In genomic region chr9:211557-211956, GRCh38 we compare ENCODE assay signal across 18 cellular contexts. TPM values are rescaled to one million over a fixed set of nuclear protein-coding genes. Genes with fewer than 3 reads are reported as not detected.
DNase-seq lines count a peak whose midpoint lies in the region; ATAC-seq and TF ChIP-seq lines count a peak whose summit lies in the region.
"Had no signal": no experiment of that assay in that cellular context is flagged by ENCODE, and none has a peak within 500 bp of the region (broad histone marks: within the 10 kb centered on the region; RNA-seq: fewer than 3 reads in every experiment).

No MANE protein-coding gene starts in this region.

- H3K4me3 ChIP-seq in NB4 (ENCODE audit: low read depth, low read length) (no peak overlapping the region), cardiac fibroblast (replicated peaks in 1 of 2; ENCODE audit: low read depth in 2 of 2, low read length in 2 of 2) (no peak overlapping the region), left lung (no peak overlapping the region), stomach (no peak overlapping the region)

- H3K27me3 ChIP-seq in left lung = peaks cover 0 to 23% of the 10 kb centered on the region in 2 donors
- H3K27me3 ChIP-seq in stomach = peaks cover 0 to 12% (median 4%) of the 10 kb centered on the region in 3 donors

- H3K27ac ChIP-seq in left lung (peak overlapping the region; percentile 36 to 73), stomach (peak overlapping the region in 3 of 5 donors; percentile 32 to 57 (median 47))

- no peak for TF ChIP-seq EP300 in stomach (IDR thresholded peaks at IDR 0.05)

- WGBS in stomach, 5 donors = 26 to 49% (median 37%) methylated on average over 5 of the region's 5 CpGs

- peak; percentile 15 for DNase-seq in NB4 (ENCODE audit: low read depth)
- DNase-seq in cardiac fibroblast (ENCODE audit: low read depth in 2 of 2) = peak; percentile 38 to 39
- DNase-seq in left lung = no peak
- no peak for DNase-seq in stomach
- DNase-seq in SKM-1 treated with dmso at 0.1 percent for 144 hours (lab: John Stamatoyannopoulos, UW; ENCODE audit: unreplicated experiment) = no peak
- no peak for DNase-seq in RPMI8226
- DNase-seq: CD8-positive, alpha-beta memory T cell; DMS79; left colon; NCI-H187; NCI-H2227 treated with DMSO at 0.1 percent for 48 hours; stimulated activated CD4-positive, alpha-beta T cell treated with anti-CD3 and anti-CD28 coated beads, Interleukin-2, amount 100 ng/mL, for 48 hours; T1000 had no signal

- peak; percentile 2 for ATAC-seq in left lung
- no peak for ATAC-seq in HG03521 (IDR thresholded peaks at IDR 0.05; ENCODE audit: unreplicated experiment)
- no peak for ATAC-seq in HG03196 (IDR thresholded peaks at IDR 0.05; ENCODE audit: unreplicated experiment)
- ATAC-seq: activated naive CD4-positive, alpha-beta T cell treated with anti-CD3 and anti-CD28 coated beads, Interleukin-2, amount 50 U/mL, for 72 hours; HCT116; left colon; SK-N-SH treated with all-trans-retinoic acid at 6 μM for 48 hours had no signal

- H3K9me3 ChIP-seq in left lung (no peaks in the 10 kb centered on the region), stomach (no peaks in the 10 kb centered on the region)

- H3K4me1 ChIP-seq in left lung (peaks cover 0 to 62% of the 10 kb centered on the region in 2 donors), stomach (peaks cover 0 to 51% (median 19%) of the 10 kb centered on the region in 4 donors)

- TF ChIP-seq CTCF in NB4 (IDR thresholded peaks at IDR 0.05; ENCODE audit: low read depth, low read length) (no peak), cardiac fibroblast (IDR thresholded peaks at IDR 0.05; ENCODE audit: low read depth, low read length) (no peak), left lung (IDR thresholded peaks at IDR 0.05) (no peak), stomach (IDR thresholded peaks at IDR 0.05) (no peak)

- TF ChIP-seq POLR2A in NB4 (IDR thresholded peaks at IDR 0.05; ENCODE audit: extremely low read depth, insufficient read length) (no peak), stomach (IDR thresholded peaks at IDR 0.05) (no peak)

- no peaks in the 10 kb centered on the region for H3K36me3 ChIP-seq in left lung
- no peaks in the 10 kb centered on the region for H3K36me3 ChIP-seq in stomach

- intact Hi-C loops in left lung (cut with DNase I) (no loop called here), stomach (cut with DNase I; ENCODE audit: low total_unique reads) (no loop called here)

RNA-seq across cellular contexts. Expression of gene DOCK8, which starts 3.1 kb away (rescaled TPM):
- total RNA-seq in left lung (10 to 100 TPM; 40.6 to 95.9 TPM), stomach (100 to 1,000 TPM in 1 of 5 donors, 10 to 100 TPM in 3, 1 to 10 TPM in 1; 6.6 to 191 (median 19.7) TPM)
- 1 to 10 TPM; 2.8 to 3.3 (median 2.9) TPM for polyA plus RNA-seq in stomach

RNA-seq across cellular contexts. Expression of gene ZNG1A, which starts 32.7 kb away (rescaled TPM):
- total RNA-seq in left lung = 10 to 100 TPM; 20.3 to 32.2 TPM
- 10 to 100 TPM in 4 of 5 donors, 1 to 10 TPM in 1; 9.3 to 59.7 (median 28.1) TPM for total RNA-seq in stomach
- polyA plus RNA-seq in stomach = 10 to 100 TPM; 29.4 to 43.8 (median 34.7) TPM

Comparison
In these comparisons a context has a peak if more than half of its experiments do, and no peak if none do; other contexts are left out.
1. DNase-seq: peak in NB4 (single experiment) and cardiac fibroblast (2 of 2); none in left lung (0 of 2), stomach (single experiment), SKM-1 treated with dmso at 0.1 percent for 144 hours (single experiment) and RPMI8226 (single experiment).